ENCODE assay signal across 8 cellular contexts in genomic region chr7:139680676-139681462, GRCh38.
A peak's percentile ranks its signal among the peaks of the same experiment; 100 is the strongest.
DNase-seq lines count a peak whose midpoint lies in the region; ATAC-seq and TF ChIP-seq lines count a peak whose summit lies in the region.

No MANE protein-coding gene starts in this region.

- H3K4me1 ChIP-seq in gastrocnemius medialis = peaks cover 48 to 50% of the 10 kb centered on the region in 2 donors

- no peaks in the 10 kb centered on the region for H3K9me3 ChIP-seq in gastrocnemius medialis

- intact Hi-C loops in gastrocnemius medialis (cut with DNase I; ENCODE audit: low total_unique reads) = no loop called here

- TF ChIP-seq CTCF in fibroblast of the aortic adventitia (IDR thresholded peaks at IDR 0.05; ENCODE audit: insufficient read depth, low read length) (no peak), gastrocnemius medialis (IDR thresholded peaks at IDR 0.05 in 4 of 5, conservative IDR thresholded peaks at IDR 0.05 in 1 of 5) (no peak)

- in situ Hi-C loops in gastrocnemius medialis (cut with MboI; ENCODE audit: low sequenced_read_pairs in 4 of 4) = no loop called here

- DNase-seq in DMS79 treated with DMSO at 0.1 percent for 48 hours (lab: John Stamatoyannopoulos, UW) (peak; percentile 25), DMS79 (lab: John Stamatoyannopoulos, UW) (no peak), NOMO-1 treated with dmso at 0.1 percent for 144 hours (lab: John Stamatoyannopoulos, UW; ENCODE audit: unreplicated experiment) (peak; percentile 37), fibroblast of the aortic adventitia (ENCODE audit: low read depth) (peak; percentile 96), gastrocnemius medialis (peak; percentile 44 to 64), cerebellum (ENCODE audit: low spot score) (no peak)
- DNase-seq in activated T-cell treated with anti-CD3 and anti-CD28 coated beads, Interleukin-2, amount 50 U/mL, for 48 hours = peak; percentile 88 to 91

- H3K27ac ChIP-seq in gastrocnemius medialis = peak overlapping the region; percentile 60 to 82 (median 62)

- H3K36me3 ChIP-seq in gastrocnemius medialis = peaks cover 0 to 9% of the 10 kb centered on the region in 2 donors

- ATAC-seq in gastrocnemius medialis (peak; percentile 81 to 89), GM21717 (IDR thresholded peaks at IDR 0.05; ENCODE audit: unreplicated experiment) (no peak)

- H3K27me3 ChIP-seq in gastrocnemius medialis = no peaks in the 10 kb centered on the region

- H3K4me3 ChIP-seq in fibroblast of the aortic adventitia (ENCODE audit: low read depth, low read length) (no peak overlapping the region), gastrocnemius medialis (no peak overlapping the region)

- peak; percentile 43 to 60 for TF ChIP-seq POLR2A in gastrocnemius medialis (IDR thresholded peaks at IDR 0.05)

Comparison
In these comparisons a context has a peak if more than half of its experiments do, and no peak if none do; other contexts are left out.
1. DNase-seq: peak in DMS79 treated with DMSO at 0.1 percent for 48 hours (single experiment), NOMO-1 treated with dmso at 0.1 percent for 144 hours (single experiment), activated T-cell treated with anti-CD3 and anti-CD28 coated beads, Interleukin-2, amount 50 U/mL, for 48 hours (2 of 2), fibroblast of the aortic adventitia (single experiment) and gastrocnemius medialis (2 of 2); none in DMS79 (single experiment) and cerebellum (single experiment).